In genomic region chr12:21542412-21542811, GRCh38 we compare ENCODE assay signal across 23 cellular contexts. TPM values are rescaled to one million over a fixed set of nuclear protein-coding genes. Genes with fewer than 3 reads are reported as not detected.
"Had no signal": no experiment of that assay in that cellular context is flagged by ENCODE, and none has a peak within 500 bp of the region (broad histone marks: within the 10 kb centered on the region; RNA-seq: fewer than 3 reads in every experiment).

No MANE protein-coding gene starts in this region.

- H3K36me3 ChIP-seq: cardiac muscle cell, esophagus squamous epithelium, sigmoid colon, thoracic aorta, upper lobe of right lung, WERI-Rb-1 had no signal

- DNase-seq: activated CD4-positive, alpha-beta T cell treated with anti-CD3 and anti-CD28 coated beads for 1 hour; activated CD4-positive, alpha-beta T cell treated with anti-CD3 and anti-CD28 coated beads, Interleukin-2, amount 50 U/mL, for 4 hours; activated effector memory CD4-positive, alpha-beta T cell treated with anti-CD3 and anti-CD28 coated beads, Interleukin-2, amount 50 U/mL, for 16 hours; activated T-cell treated with anti-CD3 and anti-CD28 coated beads, Interleukin-2, amount 50 U/mL, for 72 hours; amniotic stem cell; dermis blood vessel endothelial cell; effector memory CD8-positive, alpha-beta T cell; esophagus squamous epithelium; hippocampal formation; mammary epithelial cell; midbrain; sigmoid colon; stimulated activated CD4-positive, alpha-beta T cell treated with anti-CD3 and anti-CD28 coated beads, Interleukin-4, amount 100 ng/mL, for 24 hours; T-helper 1 cell; T-helper 9 cell; upper lobe of right lung; WERI-Rb-1 had no signal

- H3K4me3 ChIP-seq: cardiac muscle cell, esophagus squamous epithelium, sigmoid colon, thoracic aorta, upper lobe of right lung had no signal

- ATAC-seq: activated T-cell treated with anti-CD3 and anti-CD28 coated beads, Interleukin-2, amount 50 U/mL, for 72 hours; effector memory CD8-positive, alpha-beta T cell; stimulated activated effector memory CD8-positive, alpha-beta T cell treated with anti-CD3 and anti-CD28 coated beads, Interleukin-12 subunit alpha, Interleukin-12 subunit beta, amount 100 ng/mL, for 72 hours; upper lobe of right lung had no signal

- H3K27me3 ChIP-seq: cardiac muscle cell, esophagus squamous epithelium, sigmoid colon, upper lobe of right lung had no signal

- H3K4me3 Mint-ChIP-seq: activated naive CD4-positive, alpha-beta T cell treated with anti-CD3 and anti-CD28 coated beads, Interleukin-2, amount 50 U/mL, for 24 hours; activated T-cell treated with anti-CD3 and anti-CD28 coated beads, Interleukin-2, amount 50 U/mL, for 72 hours; effector memory CD8-positive, alpha-beta T cell; nephron; stimulated activated effector memory CD8-positive, alpha-beta T cell treated with anti-CD3 and anti-CD28 coated beads, Interleukin-12 subunit alpha, Interleukin-12 subunit beta, amount 100 ng/mL, for 72 hours had no signal

- H3K36me3 Mint-ChIP-seq: stimulated activated effector memory CD8-positive, alpha-beta T cell treated with anti-CD3 and anti-CD28 coated beads, Interleukin-12 subunit alpha, Interleukin-12 subunit beta, amount 100 ng/mL, for 72 hours had no signal

- FAIRE-seq: islet of Langerhans had no signal

- H3K27ac ChIP-seq: cardiac muscle cell, esophagus squamous epithelium, sigmoid colon, thoracic aorta, upper lobe of right lung, WERI-Rb-1 had no signal

- H3K27ac Mint-ChIP-seq: activated naive CD4-positive, alpha-beta T cell treated with anti-CD3 and anti-CD28 coated beads, Interleukin-2, amount 50 U/mL, for 24 hours; activated T-cell treated with anti-CD3 and anti-CD28 coated beads, Interleukin-2, amount 50 U/mL, for 72 hours; effector memory CD8-positive, alpha-beta T cell; nephron; stimulated activated effector memory CD8-positive, alpha-beta T cell treated with anti-CD3 and anti-CD28 coated beads, Interleukin-12 subunit alpha, Interleukin-12 subunit beta, amount 100 ng/mL, for 72 hours had no signal

- H3K4me1 Mint-ChIP-seq: nephron; stimulated activated effector memory CD8-positive, alpha-beta T cell treated with anti-CD3 and anti-CD28 coated beads, Interleukin-12 subunit alpha, Interleukin-12 subunit beta, amount 100 ng/mL, for 72 hours had no signal

- H3K9me3 ChIP-seq: esophagus squamous epithelium, sigmoid colon, thoracic aorta, upper lobe of right lung had no signal

- H3K9me3 Mint-ChIP-seq: activated naive CD4-positive, alpha-beta T cell treated with anti-CD3 and anti-CD28 coated beads, Interleukin-2, amount 50 U/mL, for 24 hours; activated T-cell treated with anti-CD3 and anti-CD28 coated beads, Interleukin-2, amount 50 U/mL, for 72 hours; effector memory CD8-positive, alpha-beta T cell; nephron; stimulated activated effector memory CD8-positive, alpha-beta T cell treated with anti-CD3 and anti-CD28 coated beads, Interleukin-12 subunit alpha, Interleukin-12 subunit beta, amount 100 ng/mL, for 72 hours had no signal

- H3K27me3 Mint-ChIP-seq: activated naive CD4-positive, alpha-beta T cell treated with anti-CD3 and anti-CD28 coated beads, Interleukin-2, amount 50 U/mL, for 24 hours had no signal

- H3K4me1 ChIP-seq: esophagus squamous epithelium, sigmoid colon, upper lobe of right lung had no signal

RNA-seq across cellular contexts. Expression of gene SPX, which starts 16.3 kb away (rescaled TPM):
- total RNA-seq: esophagus squamous epithelium had no signal
